ENCODE assay signal across 8 cellular contexts in the genomic region with DNA sequence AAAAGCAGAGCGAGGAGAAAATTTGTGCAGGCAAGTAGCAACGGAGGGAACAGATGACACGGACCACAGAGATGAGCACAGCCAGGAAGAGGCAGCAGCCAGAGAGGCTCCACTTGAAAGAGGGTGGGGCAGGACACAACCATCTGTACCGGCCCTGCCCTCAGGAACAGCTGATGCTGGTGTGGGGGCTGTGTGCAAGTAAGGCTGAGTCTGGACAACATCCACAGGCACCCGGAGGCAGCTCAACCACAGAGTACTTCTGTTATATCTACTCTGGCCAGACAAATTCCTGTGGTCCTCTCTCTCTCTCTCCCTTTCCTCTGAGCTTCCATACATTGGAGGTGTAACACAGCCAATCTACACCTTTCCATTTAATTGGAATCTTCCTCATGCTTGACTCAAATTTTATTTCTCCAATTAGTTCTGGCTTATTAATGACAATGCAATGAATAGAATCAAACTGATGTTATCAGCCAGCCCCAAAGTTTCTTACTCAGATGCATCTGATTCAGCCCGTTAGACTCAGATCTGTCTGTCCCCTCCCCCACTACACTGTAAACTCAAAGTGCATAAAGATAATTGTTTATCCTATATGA. TPM values are rescaled to one million over a fixed set of nuclear protein-coding genes. Genes with fewer than 3 reads are reported as not detected.
DNase-seq lines count a peak whose midpoint lies in the region; ATAC-seq and TF ChIP-seq lines count a peak whose summit lies in the region.

No MANE protein-coding gene starts in this region.

- no peaks in the 10 kb centered on the region for H3K27me3 ChIP-seq in fibroblast of lung (ENCODE audit: control insufficient read depth, insufficient read depth, low read length)

- peak overlapping the region; percentile 56 for H3K4me2 ChIP-seq in fibroblast of lung (ENCODE audit: extremely low read depth, insufficient read depth, low read length)

- H2AFZ ChIP-seq in fibroblast of lung (ENCODE audit: low read length) = no peak overlapping the region

- no peaks in the 10 kb centered on the region for H3K9me3 ChIP-seq in fibroblast of lung (ENCODE audit: control insufficient read depth, insufficient read depth, low read depth, low read length)

- no peak overlapping the region for H3K9ac ChIP-seq in fibroblast of lung (ENCODE audit: insufficient read depth, low read length)

- peak overlapping the region; percentile 53 for H3K27ac ChIP-seq in fibroblast of lung (ENCODE audit: insufficient read depth, low read length)

- TF ChIP-seq CTCF in fibroblast of lung (conservative IDR thresholded peaks at IDR 0.05 in 1 of 2, IDR thresholded peaks at IDR 0.05 in 1 of 2; ENCODE audit: low read depth in 1 of 2, low read length in 2 of 2) (no peak), omental fat pad (IDR thresholded peaks at IDR 0.05) (no peak)

- no peaks in the 10 kb centered on the region for H4K20me1 ChIP-seq in fibroblast of lung (ENCODE audit: control insufficient read depth, extremely low read depth, insufficient read depth, low read length)

- H3K4me3 ChIP-seq in fibroblast of lung (replicated peaks in 1 of 4; ENCODE audit: control extremely low read depth in 1 of 4, insufficient read depth in 1 of 4, low read depth in 3 of 4, low read length in 4 of 4) = peak overlapping the region in 1 of 4 experiments; percentile 6

- H3K79me2 ChIP-seq in fibroblast of lung (ENCODE audit: control insufficient read depth, insufficient read depth, low read length) = peaks cover 60% of the 10 kb centered on the region

- H3K36me3 ChIP-seq in fibroblast of lung (ENCODE audit: control insufficient read depth, insufficient read depth, low read length) = no peaks in the 10 kb centered on the region

- H3K4me1 ChIP-seq in fibroblast of lung (ENCODE audit: control insufficient read depth, extremely low read depth, insufficient read depth, low read length) = peaks cover 17% of the 10 kb centered on the region

- ATAC-seq in omental fat pad (ENCODE audit: low FRiP score) (peak; percentile 50), HG03378 (IDR thresholded peaks at IDR 0.05; ENCODE audit: unreplicated experiment) (no peak)

- DNase-seq in EL = peak; percentile 97
- DNase-seq in RPMI7951 (ENCODE audit: low read depth) = peak; percentile 99
- DNase-seq in fibroblast of lung (ENCODE audit: low read depth in 2 of 2) = peak; percentile 93 to 99
- no peak for DNase-seq in omental fat pad (ENCODE audit: low spot score)
- DNase-seq in activated naive CD4-positive, alpha-beta T cell (lab: John Stamatoyannopoulos, UW) = no peak
- DNase-seq in activated CD4-positive, CD25-positive, alpha-beta regulatory T cell (lab: John Stamatoyannopoulos, UW) = no peak
- no peak for DNase-seq in cortex of kidney (lab: John Stamatoyannopoulos, UW)

RNA-seq across cellular contexts. Expression of gene KIF13A, which starts 24.9 kb away (rescaled TPM):
- total RNA-seq in RPMI7951 (2014; rRNA removed; shearing (Covaris generic)) = 25.5 and 25.7 TPM in 2 replicates
- total RNA-seq in fibroblast of lung = 65.0 and 114 TPM in 2 replicates
- 52.3 and 55.0 TPM in 2 replicates for polyA plus RNA-seq in fibroblast of lung
- 42.7 and 44.9 TPM in 2 replicates for polyA plus RNA-seq in fibroblast of lung (2012)
- 72.5 and 75.5 TPM in 2 replicates for polyA minus RNA-seq in fibroblast of lung (ENCODE audit: low replicate concordance)
- 10 to 100 TPM; 38.6 to 64.3 (median 43.9) TPM for total RNA-seq in omental fat pad

Comparison
In these comparisons a context has a peak if more than half of its experiments do, and no peak if none do; other contexts are left out.
1. DNase-seq: peak in EL (single experiment), RPMI7951 (single experiment) and fibroblast of lung (2 of 2); none in omental fat pad (single experiment), activated naive CD4-positive, alpha-beta T cell (0 of 4), activated CD4-positive, CD25-positive, alpha-beta regulatory T cell (0 of 4) and cortex of kidney (single experiment).